20 cellular contexts compared by ENCODE assay signal in genomic region chr7:108605582-108606173, GRCh38. TPM values are rescaled to one million over a fixed set of nuclear protein-coding genes. Genes with fewer than 3 reads are reported as not detected.
DNase-seq lines count a peak whose midpoint lies in the region; ATAC-seq and TF ChIP-seq lines count a peak whose summit lies in the region.
"Had no signal": no experiment of that assay in that cellular context is flagged by ENCODE, and none has a peak within 500 bp of the region (broad histone marks: within the 10 kb centered on the region; RNA-seq: fewer than 3 reads in every experiment).

No MANE protein-coding gene starts in this region.

- TF ChIP-seq POLR2A in GM18505 (IDR thresholded peaks at IDR 0.05; ENCODE audit: borderline replicate concordance, extremely low read depth, insufficient read depth, insufficient read length): no peak

- H3K27ac Mint-ChIP-seq in activated naive CD8-positive, alpha-beta T cell treated with anti-CD3 and anti-CD28 coated beads, Interleukin-2, amount 50 U/mL, for 24 hours: no peak overlapping the region
- H3K27ac Mint-ChIP-seq: activated naive CD8-positive, alpha-beta T cell; GM23338 had no signal

- no peaks in the 10 kb centered on the region for H3K9me3 Mint-ChIP-seq in activated naive CD8-positive, alpha-beta T cell treated with anti-CD3 and anti-CD28 coated beads, Interleukin-2, amount 50 U/mL, for 24 hours
- H3K9me3 Mint-ChIP-seq: GM23338, neural crest cell had no signal

- ATAC-seq in GM18505 (IDR thresholded peaks at IDR 0.05; ENCODE audit: unreplicated experiment): peak; percentile 51
- ATAC-seq in GM18861 (IDR thresholded peaks at IDR 0.05; ENCODE audit: unreplicated experiment): peak; percentile 60
- peak; percentile 72 for ATAC-seq in HG03432 (IDR thresholded peaks at IDR 0.05; ENCODE audit: unreplicated experiment)
- peak; percentile 46 for ATAC-seq in activated naive CD8-positive, alpha-beta T cell treated with anti-CD3 and anti-CD28 coated beads, Interleukin-2, amount 50 U/mL, for 24 hours
- no peak for ATAC-seq in left lobe of liver
- no peak for ATAC-seq in HG03521 (IDR thresholded peaks at IDR 0.05; ENCODE audit: unreplicated experiment)
- ATAC-seq in HG03039 (IDR thresholded peaks at IDR 0.05; ENCODE audit: unreplicated experiment): no peak
- ATAC-seq: body of pancreas, GM23338, SK-N-SH treated with all-trans-retinoic acid at 6 μM for 48 hours had no signal

- H3K36me3 Mint-ChIP-seq in activated naive CD8-positive, alpha-beta T cell treated with anti-CD3 and anti-CD28 coated beads, Interleukin-2, amount 50 U/mL, for 24 hours (ENCODE audit: low read depth): no peaks in the 10 kb centered on the region
- H3K36me3 Mint-ChIP-seq: activated naive CD8-positive, alpha-beta T cell had no signal

- H3K4me1 Mint-ChIP-seq in activated naive CD8-positive, alpha-beta T cell treated with anti-CD3 and anti-CD28 coated beads, Interleukin-2, amount 50 U/mL, for 24 hours: peaks cover 6% of the 10 kb centered on the region
- H3K4me1 Mint-ChIP-seq: neural crest cell had no signal

- H3K27me3 Mint-ChIP-seq in activated naive CD8-positive, alpha-beta T cell treated with anti-CD3 and anti-CD28 coated beads, Interleukin-2, amount 50 U/mL, for 24 hours: peaks cover 4% of the 10 kb centered on the region
- H3K27me3 Mint-ChIP-seq: activated naive CD8-positive, alpha-beta T cell had no signal

- DNase-seq in activated naive CD8-positive, alpha-beta T cell treated with anti-CD3 and anti-CD28 coated beads, Interleukin-2, amount 50 U/mL, for 24 hours: no peak
- DNase-seq in left lobe of liver (ENCODE audit: low spot score) (no peak), retina (no peak)
- DNase-seq: body of pancreas, colonic mucosa, EL, midbrain, NCI-H1105 treated with DMSO at 0.1 percent for 48 hours, RPMI8226, T1000, tibial artery had no signal

- H3K4me3 Mint-ChIP-seq in activated naive CD8-positive, alpha-beta T cell treated with anti-CD3 and anti-CD28 coated beads, Interleukin-2, amount 50 U/mL, for 24 hours: no peak overlapping the region
- H3K4me3 Mint-ChIP-seq: activated naive CD8-positive, alpha-beta T cell; GM23338; neural crest cell had no signal

RNA-seq across cellular contexts. Expression of gene DNAJB9, which starts 36.0 kb away (rescaled TPM):
- 48.4 TPM for total RNA-seq in left lobe of liver

RNA-seq across cellular contexts. Expression of gene THAP5, which starts 36.2 kb away (rescaled TPM):
- 15.8 TPM for total RNA-seq in left lobe of liver

Comparison
In these comparisons a context has a peak if more than half of its experiments do, and no peak if none do; other contexts are left out.
1. ATAC-seq: peak in GM18505 (single experiment), GM18861 (single experiment), HG03432 (single experiment) and activated naive CD8-positive, alpha-beta T cell treated with anti-CD3 and anti-CD28 coated beads, Interleukin-2, amount 50 U/mL, for 24 hours (single experiment); none in left lobe of liver (single experiment), HG03521 (single experiment) and HG03039 (single experiment).